1 cellular context compared by ENCODE assay signal in genomic region chr1:148318123-148318899, GRCh38.
TF ChIP-seq lines count a peak whose summit lies in the region.

No MANE protein-coding gene starts in this region.

TF ChIP-seq in HepG2, 621 proteins besides CTCF, POLR2A, EP300 and RAD21 (continued from another document):
- TF ChIP-seq HMGXB4 (CRISPR knock-in tag; IDR thresholded peaks at IDR 0.05; ENCODE audit: borderline replicate concordance in 1 of 2, low read depth in 1 of 2) (no peak), CENPX (CRISPR knock-in tag; IDR thresholded peaks at IDR 0.05) (no peak), SALL2 (CRISPR knock-in tag; IDR thresholded peaks at IDR 0.05) (no peak), GRHL1 (CRISPR knock-in tag; conservative IDR thresholded peaks at IDR 0.05) (no peak), MLLT10 (CRISPR knock-in tag; IDR thresholded peaks at IDR 0.05) (no peak), ZNF770 (CRISPR knock-in tag; IDR thresholded peaks at IDR 0.05) (no peak), ZNF253 (CRISPR knock-in tag; IDR thresholded peaks at IDR 0.05; ENCODE audit: borderline replicate concordance) (no peak), MYNN (CRISPR knock-in tag; IDR thresholded peaks at IDR 0.05; ENCODE audit: low read depth) (no peak), ISX (CRISPR knock-in tag; conservative IDR thresholded peaks at IDR 0.05) (no peak), AKAP8 (CRISPR knock-in tag; IDR thresholded peaks at IDR 0.05) (no peak), ZMYM4 (CRISPR knock-in tag; IDR thresholded peaks at IDR 0.05) (no peak), BCL3 (CRISPR knock-in tag; IDR thresholded peaks at IDR 0.05) (no peak), HDAC6 (IDR thresholded peaks at IDR 0.05; ENCODE audit: low read depth, low read length) (no peak)
